Comparison of ENCODE assay signal across 11 cellular contexts in the genomic region with DNA sequence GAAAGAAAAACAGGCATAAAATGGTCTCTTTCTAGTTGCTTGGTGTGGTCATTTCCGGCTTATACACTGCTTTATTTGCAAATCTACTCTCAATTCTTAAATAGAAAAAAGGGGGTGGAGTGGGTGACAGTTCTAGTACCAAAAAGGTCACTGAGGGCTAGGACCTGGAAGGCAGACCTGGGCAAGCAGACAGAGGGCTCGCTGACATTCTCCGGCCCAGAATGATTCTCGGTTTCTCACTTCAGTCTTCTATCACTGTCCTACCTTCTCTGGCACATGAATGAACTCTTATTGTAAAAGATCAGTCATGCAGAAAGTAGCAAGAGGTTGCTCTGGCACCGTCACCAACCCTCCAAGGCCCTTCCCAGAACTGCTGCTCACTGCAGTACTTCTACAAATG.
DNase-seq lines count a peak whose midpoint lies in the region; ATAC-seq and TF ChIP-seq lines count a peak whose summit lies in the region.
"Had no signal": no experiment of that assay in that cellular context is flagged by ENCODE, and none has a peak within 500 bp of the region (broad histone marks: within the 10 kb centered on the region; RNA-seq: fewer than 3 reads in every experiment).

No MANE protein-coding gene starts in this region.

- peak; percentile 70 for ATAC-seq in GM19463 (IDR thresholded peaks at IDR 0.05; ENCODE audit: unreplicated experiment)
- ATAC-seq: T-cell had no signal

- CTCF ChIA-PET in HEK293T (lab: Yijun Ruan, JAX), result no interaction called here

- DNase-seq in DMS53 (lab: John Stamatoyannopoulos, UW) (peak; percentile 95), NCI-H187 treated with DMSO at 0.1 percent for 48 hours (lab: John Stamatoyannopoulos, UW) (peak; percentile 77), astrocyte of the hippocampus (ENCODE audit: low read depth, low spot score) (peak; percentile 68), epidermal melanocyte (ENCODE audit: insufficient read length, low spot score) (no peak), NCI-H2227 treated with DMSO at 0.1 percent for 48 hours (lab: John Stamatoyannopoulos, UW) (no peak), T1000 (lab: John Stamatoyannopoulos, UW) (no peak), HEK293T (ENCODE audit: extremely low spot score) (no peak)
- DNase-seq: immature natural killer cell, NCI-H1930, T-cell had no signal

- POLR2A ChIA-PET in HEK293T (lab: Yijun Ruan, JAX), result no interaction called here

TF ChIP-seq in HEK293T, 16 proteins besides CTCF, POLR2A, EP300 and RAD21:
- TF ChIP-seq SP1 (IDR thresholded peaks at IDR 0.05) (no peak), HDGF (IDR thresholded peaks at IDR 0.05; ENCODE audit: borderline replicate concordance) (no peak), FOXA1 (IDR thresholded peaks at IDR 0.05) (no peak), FOXM1 (IDR thresholded peaks at IDR 0.05; ENCODE audit: borderline replicate concordance) (no peak), BHLHE40 (IDR thresholded peaks at IDR 0.05; ENCODE audit: borderline replicate concordance) (no peak), FOXK2 (IDR thresholded peaks at IDR 0.05) (no peak), SUZ12 (IDR thresholded peaks at IDR 0.05) (no peak), ZNF384 (IDR thresholded peaks at IDR 0.05) (no peak), TARDBP (IDR thresholded peaks at IDR 0.05) (no peak), CTBP1 (IDR thresholded peaks at IDR 0.05; ENCODE audit: borderline replicate concordance) (no peak), LEF1 (IDR thresholded peaks at IDR 0.05; ENCODE audit: borderline replicate concordance) (no peak)
- TF ChIP-seq, protein P1, sequence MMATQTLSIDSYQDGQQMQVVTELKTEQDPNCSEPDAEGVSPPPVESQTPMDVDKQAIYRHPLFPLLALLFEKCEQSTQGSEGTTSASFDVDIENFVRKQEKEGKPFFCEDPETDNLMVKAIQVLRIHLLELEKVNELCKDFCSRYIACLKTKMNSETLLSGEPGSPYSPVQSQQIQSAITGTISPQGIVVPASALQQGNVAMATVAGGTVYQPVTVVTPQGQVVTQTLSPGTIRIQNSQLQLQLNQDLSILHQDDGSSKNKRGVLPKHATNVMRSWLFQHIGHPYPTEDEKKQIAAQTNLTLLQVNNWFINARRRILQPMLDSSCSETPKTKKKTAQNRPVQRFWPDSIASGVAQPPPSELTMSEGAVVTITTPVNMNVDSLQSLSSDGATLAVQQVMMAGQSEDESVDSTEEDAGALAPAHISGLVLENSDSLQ (IDR thresholded peaks at IDR 0.05), result no peak

Comparison
In these comparisons a context has a peak if more than half of its experiments do, and no peak if none do; other contexts are left out.
1. DNase-seq: peak in DMS53 (single experiment), NCI-H187 treated with DMSO at 0.1 percent for 48 hours (single experiment) and astrocyte of the hippocampus (single experiment); none in epidermal melanocyte (single experiment), NCI-H2227 treated with DMSO at 0.1 percent for 48 hours (single experiment), T1000 (single experiment) and HEK293T (single experiment).